Comparison of ENCODE assay signal across 1 cellular context in genomic region chr12:53006810-53007742, GRCh38.
TF ChIP-seq lines count a peak whose summit lies in the region.

No MANE protein-coding gene starts in this region.

TF ChIP-seq in HepG2, 621 proteins besides CTCF, POLR2A, EP300 and RAD21 (continued from another document and continues in another):
- TF ChIP-seq ZXDC (CRISPR knock-in tag; IDR thresholded peaks at IDR 0.05) (no peak), ZNF446 (CRISPR knock-in tag; IDR thresholded peaks at IDR 0.05) (no peak), ZC3H13 (CRISPR knock-in tag; IDR thresholded peaks at IDR 0.05) (no peak), HOXA9 (CRISPR knock-in tag; IDR thresholded peaks at IDR 0.05; ENCODE audit: borderline replicate concordance) (0 out of 2 replicates have a peak, but pooled peaks have one; percentile 65), TFDP2 (CRISPR knock-in tag; IDR thresholded peaks at IDR 0.05) (peak; percentile 29; the same call in 1 of the 2 replicates), SMAD1 (CRISPR knock-in tag; IDR thresholded peaks at IDR 0.05; ENCODE audit: borderline replicate concordance, low read depth) (no peak), NONO (IDR thresholded peaks at IDR 0.05) (no peak), NONO (CRISPR knock-in tag; conservative IDR thresholded peaks at IDR 0.05) (0 out of 2 replicates have a peak, but pooled peaks have one; percentile 16), RBFOX2 (IDR thresholded peaks at IDR 0.05; ENCODE audit: low read depth, low read length) (peak; percentile 75), YEATS4 (CRISPR knock-in tag; IDR thresholded peaks at IDR 0.05; ENCODE audit: borderline replicate concordance) (peak; percentile 53), BRF2 (CRISPR knock-in tag; IDR thresholded peaks at IDR 0.05) (no peak), NCOR1 (IDR thresholded peaks at IDR 0.05; ENCODE audit: borderline replicate concordance, low read length) (0 out of 2 replicates have a peak, but pooled peaks have one; percentile 29), DMAP1 (CRISPR knock-in tag; IDR thresholded peaks at IDR 0.05) (peak; percentile 81), ARID4A (CRISPR knock-in tag; IDR thresholded peaks at IDR 0.05; ENCODE audit: borderline replicate concordance) (peak; percentile 42), HMGXB3 (CRISPR knock-in tag; IDR thresholded peaks at IDR 0.05; ENCODE audit: borderline replicate concordance) (no peak), ZNF709 (CRISPR knock-in tag; IDR thresholded peaks at IDR 0.05) (0 out of 2 replicates have a peak, but pooled peaks have one; percentile 6), SNAPC5 (CRISPR knock-in tag; IDR thresholded peaks at IDR 0.05; ENCODE audit: borderline replicate concordance) (no peak), ZNF292 (CRISPR knock-in tag; IDR thresholded peaks at IDR 0.05; ENCODE audit: borderline replicate concordance, low read depth) (no peak), PATZ1 (CRISPR knock-in tag; IDR thresholded peaks at IDR 0.05) (peak; percentile 33; the same call in 1 of the 2 replicates), MXD1 (CRISPR knock-in tag; IDR thresholded peaks at IDR 0.05) (peak; percentile 46; the same call in 1 of the 2 replicates), U2AF1 (optimal IDR thresholded peaks at IDR 0.05; ENCODE audit: low read depth, low read length) (peak; percentile 76), SAP130 (CRISPR knock-in tag; IDR thresholded peaks at IDR 0.05; ENCODE audit: low read depth) (peak; percentile 69), CCAR2 (optimal IDR thresholded peaks at IDR 0.05; ENCODE audit: low read depth, low read length) (peak; percentile 17), SSRP1 (CRISPR knock-in tag; IDR thresholded peaks at IDR 0.05) (0 out of 2 replicates have a peak, but pooled peaks have one; percentile 22), ZNF740 (CRISPR knock-in tag; IDR thresholded peaks at IDR 0.05) (peak; percentile 87), ZNF142 (CRISPR knock-in tag; IDR thresholded peaks at IDR 0.05) (0 out of 2 replicates have a peak, but pooled peaks have one; percentile 21), HNRNPLL (IDR thresholded peaks at IDR 0.05; ENCODE audit: low read depth, low read length, poor library complexity, severe bottlenecking) (no peak)
